10 cellular contexts compared by ENCODE assay signal in genomic region chr21:32426592-32427051, GRCh38. TPM values are rescaled to one million over a fixed set of nuclear protein-coding genes. Genes with fewer than 3 reads are reported as not detected.
DNase-seq lines count a peak whose midpoint lies in the region; ATAC-seq and TF ChIP-seq lines count a peak whose summit lies in the region.
"Had no signal": no experiment of that assay in that cellular context is flagged by ENCODE, and none has a peak within 500 bp of the region (broad histone marks: within the 10 kb centered on the region; RNA-seq: fewer than 3 reads in every experiment).

No MANE protein-coding gene starts in this region.

- no TSS peak for BruUV-seq in PC-3 (replicated peaks; lab: Mats Ljungman, UMichigan)

- H3K79me2 ChIP-seq in PC-3 (ENCODE audit: low read length), result peaks cover 30% of the 10 kb centered on the region

- H3K27me3 ChIP-seq in PC-3 (ENCODE audit: low read length), result no peaks in the 10 kb centered on the region
- H3K27me3 ChIP-seq in right cardiac atrium (ENCODE audit: control insufficient read depth, insufficient read depth), result no peaks in the 10 kb centered on the region
- no peaks in the 10 kb centered on the region for H3K27me3 ChIP-seq in thymus (ENCODE audit: control insufficient read depth, insufficient read depth)
- H3K27me3 ChIP-seq in testis, result no peaks in the 10 kb centered on the region
- H3K27me3 ChIP-seq: cardiac muscle cell had no signal

- POLR2A ChIA-PET in PC-3 (lab: Charles Lee; ENCODE audit: unreplicated experiment), result interaction anchor here (0.5 to 0.7 kb wide), 3 partner anchors 22 to 174 kb away, joined by 4 to 7 read pairs (median 4); no protein-coding TSS in a partner anchor

- H3K9me2 ChIP-seq in PC-3 (replicated peaks; ENCODE audit: low read length), result no peaks in the 10 kb centered on the region

- TF ChIP-seq POLR2A in testis (IDR thresholded peaks at IDR 0.05), result no peak

- H3K36me3 ChIP-seq in PC-3 (ENCODE audit: low read depth, low read length), result no peaks in the 10 kb centered on the region
- no peaks in the 10 kb centered on the region for H3K36me3 ChIP-seq in thymus (ENCODE audit: control insufficient read depth, insufficient read depth)
- H3K36me3 ChIP-seq in testis (ENCODE audit: low read depth, missing control alignments), result no peaks in the 10 kb centered on the region
- H3K36me3 ChIP-seq: cardiac muscle cell had no signal

- peak; percentile 86 for DNase-seq in PC-3
- no peak for DNase-seq in right cardiac atrium
- no peak for DNase-seq in activated effector memory CD4-positive, alpha-beta T cell treated with Interleukin-2 at 50 U/mL for 16 hours
- no peak for DNase-seq in activated CD4-positive, alpha-beta T cell treated with anti-CD3 and anti-CD28 coated beads for 48 hours
- DNase-seq in testis, result no peak
- DNase-seq: PC-9 had no signal

- peak; percentile 81 for ATAC-seq in PC-3
- peak; percentile 54 to 64 for ATAC-seq in right cardiac atrium
- ATAC-seq in HG02938 (IDR thresholded peaks at IDR 0.05; ENCODE audit: unreplicated experiment), result no peak

- CTCF ChIA-PET in PC-3 (lab: Charles Lee), result interaction anchor here (0.6 to 1.3 kb wide), 4 partner anchors 23 to 174 kb away, joined by 3 to 6 read pairs (median 4); no protein-coding TSS in a partner anchor

- H3F3A ChIP-seq in PC-3 (ENCODE audit: low read length, unreplicated experiment), result peaks cover 11% of the 10 kb centered on the region

- no peaks in the 10 kb centered on the region for H4K20me1 ChIP-seq in PC-3 (ENCODE audit: low read length)

- H3K4me2 ChIP-seq in PC-3 (ENCODE audit: low read length), result peak overlapping the region; percentile 75
- H3K4me2 ChIP-seq: PC-9 had no signal

- H3K4me3 ChIP-seq in PC-3 (ENCODE audit: low read length) (peak overlapping the region; percentile 43), right cardiac atrium (ENCODE audit: low read length) (no peak overlapping the region), thymus (ENCODE audit: low read length) (no peak overlapping the region), testis (no peak overlapping the region)
- H3K4me3 ChIP-seq: cardiac muscle cell, PC-9 had no signal

- peak overlapping the region; percentile 50 for H3K9ac ChIP-seq in PC-3 (ENCODE audit: low read length)

- H3K9me3 ChIP-seq in PC-3 (ENCODE audit: low read length) (no peaks in the 10 kb centered on the region), right cardiac atrium (ENCODE audit: control insufficient read depth, low read length) (no peaks in the 10 kb centered on the region), thymus (ENCODE audit: control insufficient read depth) (no peaks in the 10 kb centered on the region), testis (no peaks in the 10 kb centered on the region)

- H3K4me1 ChIP-seq in PC-3 (ENCODE audit: insufficient read depth, low read length) (peaks cover 59% of the 10 kb centered on the region), right cardiac atrium (ENCODE audit: control insufficient read depth, insufficient read depth, low read length) (peaks cover 10% of the 10 kb centered on the region), thymus (ENCODE audit: control insufficient read depth, insufficient read depth, low read length) (no peaks in the 10 kb centered on the region), testis (no peaks in the 10 kb centered on the region)

- no peak for TF ChIP-seq CTCF in PC-3 (conservative IDR thresholded peaks at IDR 0.05; ENCODE audit: low read depth, low read length)
- TF ChIP-seq CTCF in testis (IDR thresholded peaks at IDR 0.05), result no peak

- intact Hi-C loops in PC-3 (cut with micrococcal nuclease), result loop anchor here (2.0 to 5.0 kb wide), 2 partner anchors 36 to 48 kb away; no protein-coding TSS in a partner anchor
- intact Hi-C loops in right cardiac atrium (cut with DNase I), result no loop called here
- intact Hi-C loops in testis (cut with DNase I; ENCODE audit: low total_unique reads), result no loop called here

- H2AFZ ChIP-seq in PC-3 (ENCODE audit: low read length), result peak overlapping the region; percentile 60
- H2AFZ ChIP-seq: PC-9 had no signal

- H3K27ac ChIP-seq in PC-3 (ENCODE audit: low read length) (peak overlapping the region; percentile 87), cingulate gyrus (ENCODE audit: low read depth, low read length) (peak overlapping the region; percentile 89), right cardiac atrium (ENCODE audit: low read length) (peak overlapping the region; percentile 20), thymus (ENCODE audit: low read depth) (peak overlapping the region; percentile 11), testis (no peak overlapping the region)
- H3K27ac ChIP-seq: cardiac muscle cell, PC-9 had no signal

- 63% methylated on average over 6 of the region's 6 CpGs for WGBS in right cardiac atrium
- WGBS in thymus, result 92% methylated on average over 6 of the region's 6 CpGs
- WGBS in testis, 2 donors, result 78 to 83% methylated on average over 6 of the region's 6 CpGs

RNA-seq across cellular contexts. Expression of gene EVA1C, which starts 14.1 kb away (rescaled TPM):
- total RNA-seq in PC-3 (2014; rRNA removed), result 16.1 and 17.5 TPM in 2 replicates
- 10 to 100 TPM; 18.0 to 39.8 (median 23.5) TPM for total RNA-seq in right cardiac atrium
- polyA plus RNA-seq in right cardiac atrium, result 20.6 TPM
- 26.2 TPM for polyA plus RNA-seq in thymus
- total RNA-seq in testis, result 10 to 100 TPM; 28.4 to 44.2 TPM
- 47.0 TPM for polyA plus RNA-seq in testis (ENCODE audit: insufficient read depth, low read depth, low replicate concordance)
- polyA plus RNA-seq: cardiac muscle cell had no signal

RNA-seq across cellular contexts. Expression of gene URB1, which starts 33.8 kb away (rescaled TPM):
- total RNA-seq in PC-3 (2014; rRNA removed) (27.8 and 36.3 TPM in 2 replicates), right cardiac atrium (10 to 100 TPM in 2 of 4 donors, 1 to 10 TPM in 2; 8.3 to 13.8 (median 9.9) TPM), testis (10 to 100 TPM; 38.8 to 41.4 TPM)
- polyA plus RNA-seq in right cardiac atrium (3.3 TPM), thymus (4.2 TPM), testis (ENCODE audit: insufficient read depth, low read depth, low replicate concordance) (16.6 TPM)

Comparison
In these comparisons a context has a peak if more than half of its experiments do, and no peak if none do; other contexts are left out.
1. H3K27ac ChIP-seq: peak in PC-3 (single experiment), cingulate gyrus (single experiment), right cardiac atrium (single experiment) and thymus (single experiment); none in testis (0 of 2).